ENCODE assay signal across 14 cellular contexts in genomic region chr18:79503891-79504475, GRCh38.
DNase-seq lines count a peak whose midpoint lies in the region; ATAC-seq and TF ChIP-seq lines count a peak whose summit lies in the region.
"Had no signal": no experiment of that assay in that cellular context is flagged by ENCODE, and none has a peak within 500 bp of the region (broad histone marks: within the 10 kb centered on the region; RNA-seq: fewer than 3 reads in every experiment).

No MANE protein-coding gene starts in this region.

- peaks cover 32 to 60% (median 41%) of the 10 kb centered on the region in 3 donors for H3K4me1 Mint-ChIP-seq in CD8-positive, alpha-beta memory T cell
- peaks cover 35% of the 10 kb centered on the region for H3K4me1 Mint-ChIP-seq in nephron

- peak overlapping the region in 4 of 7 donors; percentile 3 to 36 (median 18) for H3K4me3 Mint-ChIP-seq in CD8-positive, alpha-beta memory T cell
- H3K4me3 Mint-ChIP-seq in nephron = peak overlapping the region in 2 of 3 experiments; percentile 9 to 64

- H3K27me3 ChIP-seq in BLaER1 treated with 17β-estradiol and CSF1 and Interleukin-3, amounts not matched to agents 10 nM and 100 nM = peaks cover 0 to 2% (median 0%) of the 10 kb centered on the region in 11 experiments; a peak in 2 of 22 replicates
- no peaks in the 10 kb centered on the region for H3K27me3 ChIP-seq in CD8-positive, alpha-beta memory T cell (ENCODE audit: insufficient read depth, low read length, poor library complexity, severe bottlenecking)
- H3K27me3 ChIP-seq in esophagus squamous epithelium = peaks cover 0 to 12% (median 0%) of the 10 kb centered on the region in 4 donors
- H3K27me3 ChIP-seq: body of pancreas, suprapubic skin had no signal

- no peak for TF ChIP-seq POLR2A in esophagus squamous epithelium (IDR thresholded peaks at IDR 0.05)

- no peak overlapping the region for H3K4me3 ChIP-seq in BLaER1 treated with 17β-estradiol and CSF1 and Interleukin-3, amounts not matched to agents 10 nM and 100 nM
- H3K4me3 ChIP-seq in CD8-positive, alpha-beta memory T cell (ENCODE audit: low read length) = no peak overlapping the region
- H3K4me3 ChIP-seq in esophagus squamous epithelium = no peak overlapping the region
- H3K4me3 ChIP-seq: body of pancreas, suprapubic skin had no signal

- CTCF ChIA-PET in CD8-positive, alpha-beta memory T cell (lab: Charles Lee) = no interaction called here

- H3K27ac ChIP-seq in BLaER1 treated with 17β-estradiol and CSF1 and Interleukin-3, amounts not matched to agents 10 nM and 100 nM = no peak overlapping the region
- H3K27ac ChIP-seq in CD8-positive, alpha-beta memory T cell (ENCODE audit: low read depth, low read length) = no peak overlapping the region
- no peak overlapping the region for H3K27ac ChIP-seq in esophagus squamous epithelium
- H3K27ac ChIP-seq: body of pancreas, suprapubic skin had no signal

- intact Hi-C loops in esophagus squamous epithelium (cut with DNase I) = no loop called here

- peak in 1 of 5 donors; percentile 6 for DNase-seq in CD8-positive, alpha-beta memory T cell
- DNase-seq in activated naive CD4-positive, alpha-beta T cell treated with anti-CD3 and anti-CD28 coated beads, Interleukin-2, amount 50 U/mL, for 72 hours (ENCODE audit: low spot score in 2 of 2) = peak in 1 of 2 donors; percentile 38
- DNase-seq in foreskin melanocyte (no peak), AML-193 (lab: John Stamatoyannopoulos, UW) (no peak), esophagus squamous epithelium (lab: John Stamatoyannopoulos, UW) (no peak)
- DNase-seq: effector CD4-positive, alpha-beta T cell; islet precursor cell; NCI-H1105 treated with DMSO at 0.1 percent for 48 hours; T1000 had no signal

- POLR2A ChIA-PET in CD8-positive, alpha-beta memory T cell (lab: Charles Lee) = no interaction called here

- peaks cover 4 to 18% (median 13%) of the 10 kb centered on the region in 5 donors for H3K9me3 Mint-ChIP-seq in CD8-positive, alpha-beta memory T cell
- peaks cover 7 to 18% of the 10 kb centered on the region in 2 donors for H3K9me3 Mint-ChIP-seq in activated naive CD4-positive, alpha-beta T cell treated with anti-CD3 and anti-CD28 coated beads, Interleukin-2, amount 50 U/mL, for 72 hours
- H3K9me3 Mint-ChIP-seq in nephron = peaks cover 23% of the 10 kb centered on the region

- peaks cover 0 to 12% (median 4%) of the 10 kb centered on the region in 11 experiments; a peak in 10 of 22 replicates for H3K36me3 ChIP-seq in BLaER1 treated with 17β-estradiol and CSF1 and Interleukin-3, amounts not matched to agents 10 nM and 100 nM
- no peaks in the 10 kb centered on the region for H3K36me3 ChIP-seq in CD8-positive, alpha-beta memory T cell (ENCODE audit: insufficient read depth, low read length)
- no peaks in the 10 kb centered on the region for H3K36me3 ChIP-seq in esophagus squamous epithelium
- H3K36me3 ChIP-seq: suprapubic skin had no signal

- H3K36me3 Mint-ChIP-seq in CD8-positive, alpha-beta memory T cell = peaks cover 0 to 17% (median 15%) of the 10 kb centered on the region in 3 donors
- peaks cover 13 to 42% of the 10 kb centered on the region in 2 donors for H3K36me3 Mint-ChIP-seq in activated naive CD4-positive, alpha-beta T cell treated with anti-CD3 and anti-CD28 coated beads, Interleukin-2, amount 50 U/mL, for 72 hours
- peaks cover 13% of the 10 kb centered on the region for H3K36me3 Mint-ChIP-seq in nephron (ENCODE audit: low read depth)

- H3K9me3 ChIP-seq in BLaER1 treated with 17β-estradiol and CSF1 and Interleukin-3, amounts not matched to agents 10 nM and 100 nM (replicated peaks in 1 of 11) = peaks cover 16 to 21% (median 19%) of the 10 kb centered on the region in 11 experiments
- H3K9me3 ChIP-seq in CD8-positive, alpha-beta memory T cell (ENCODE audit: low read length) = no peaks in the 10 kb centered on the region
- peaks cover 0 to 9% (median 3%) of the 10 kb centered on the region in 3 donors for H3K9me3 ChIP-seq in esophagus squamous epithelium

- ATAC-seq in activated naive CD4-positive, alpha-beta T cell treated with anti-CD3 and anti-CD28 coated beads, Interleukin-2, amount 50 U/mL, for 72 hours = peak; percentile 2 to 13
- no peak for ATAC-seq in GM19395 (IDR thresholded peaks at IDR 0.05; ENCODE audit: unreplicated experiment)
- ATAC-seq: body of pancreas had no signal

- peaks cover 0 to 45% (median 7%) of the 10 kb centered on the region in 11 experiments; a peak in 8 of 22 replicates for H4K20me1 ChIP-seq in BLaER1 treated with 17β-estradiol and CSF1 and Interleukin-3, amounts not matched to agents 10 nM and 100 nM

- H3K27ac Mint-ChIP-seq in CD8-positive, alpha-beta memory T cell = peak overlapping the region in 7 of 8 donors; percentile 57 to 95 (median 81)
- H3K27ac Mint-ChIP-seq in activated naive CD4-positive, alpha-beta T cell treated with anti-CD3 and anti-CD28 coated beads, Interleukin-2, amount 50 U/mL, for 72 hours = peak overlapping the region; percentile 6 to 95
- H3K27ac Mint-ChIP-seq in nephron = peak overlapping the region; percentile 80 to 93 (median 81)

- H3K27me3 Mint-ChIP-seq in CD8-positive, alpha-beta memory T cell = peaks cover 0 to 2% of the 10 kb centered on the region in 2 donors
- peaks cover 4% of the 10 kb centered on the region for H3K27me3 Mint-ChIP-seq in nephron (ENCODE audit: low read depth)

- TF ChIP-seq CTCF in nephron (IDR thresholded peaks at IDR 0.05; ENCODE audit: unreplicated experiment in 3 of 3) = no peak
- no peak for TF ChIP-seq CTCF in esophagus squamous epithelium (IDR thresholded peaks at IDR 0.05)

- H3K9ac ChIP-seq in BLaER1 treated with 17β-estradiol and CSF1 and Interleukin-3, amounts not matched to agents 10 nM and 100 nM = no peak overlapping the region

- peak overlapping the region; percentile 0 to 46 (median 16); a peak in 12 of 22 replicates for H3K4me2 ChIP-seq in BLaER1 treated with 17β-estradiol and CSF1 and Interleukin-3, amounts not matched to agents 10 nM and 100 nM

- 79 to 88% methylated on average over 13 to 14 of the region's 15 CpGs for WGBS in esophagus squamous epithelium, 2 donors

- peaks cover 49 to 60% (median 56%) of the 10 kb centered on the region in 10 experiments for H3K4me1 ChIP-seq in BLaER1 treated with 17β-estradiol and CSF1 and Interleukin-3, amounts not matched to agents 10 nM and 100 nM
- H3K4me1 ChIP-seq in CD8-positive, alpha-beta memory T cell (ENCODE audit: insufficient read depth, low read length) = peaks cover 40% of the 10 kb centered on the region
- H3K4me1 ChIP-seq in esophagus squamous epithelium = peaks cover 17 to 32% (median 18%) of the 10 kb centered on the region in 3 donors
